In the genomic region with DNA sequence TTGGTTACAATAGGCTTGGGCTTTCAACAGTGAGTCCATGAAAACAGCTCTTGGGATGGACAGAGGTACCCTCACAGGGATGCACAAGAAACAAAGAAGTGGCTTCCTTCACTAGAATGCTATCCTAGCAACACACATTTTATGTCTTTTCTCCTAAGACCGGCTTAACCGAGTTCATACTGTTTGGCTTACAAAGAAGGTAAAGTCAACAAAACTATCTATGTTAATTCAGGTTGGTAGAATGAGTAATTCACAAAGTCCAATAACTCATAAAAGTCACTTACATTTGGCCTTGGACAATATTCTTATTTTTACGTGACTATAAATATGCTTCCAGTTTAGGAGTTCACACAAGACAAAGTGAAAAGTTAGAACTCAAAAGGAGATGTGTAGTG, we compare ENCODE assay signal across 22 cellular contexts. TPM values are rescaled to one million over a fixed set of nuclear protein-coding genes. Genes with fewer than 3 reads are reported as not detected.
DNase-seq lines count a peak whose midpoint lies in the region; ATAC-seq, FAIRE-seq and TF ChIP-seq lines count a peak whose summit lies in the region.
"Had no signal": no experiment of that assay in that cellular context is flagged by ENCODE, and none has a peak within 500 bp of the region (broad histone marks: within the 10 kb centered on the region; RNA-seq: fewer than 3 reads in every experiment).

No MANE protein-coding gene starts in this region.

- H3K9me3 ChIP-seq in heart left ventricle (no peaks in the 10 kb centered on the region), endothelial cell of umbilical vein (replicated peaks; ENCODE audit: control insufficient read depth, insufficient read depth, low read length) (no peaks in the 10 kb centered on the region), mucosa of descending colon (no peaks in the 10 kb centered on the region), transverse colon (no peaks in the 10 kb centered on the region), osteoblast (ENCODE audit: low read depth, low read length) (no peaks in the 10 kb centered on the region)
- H3K9me3 ChIP-seq: BE2C had no signal

- H3K9ac ChIP-seq in endothelial cell of umbilical vein (replicated peaks; ENCODE audit: extremely low read depth, insufficient read depth, low read length) = peak overlapping the region; percentile 77

- POLR2A ChIA-PET in endothelial cell of umbilical vein (lab: Charles Lee) = no interaction called here

- no peak overlapping the region for H3K4me3 ChIP-seq in heart left ventricle
- peak overlapping the region in 1 of 3 experiments; percentile 32 for H3K4me3 ChIP-seq in endothelial cell of umbilical vein (replicated peaks in 1 of 3; ENCODE audit: insufficient read depth in 1 of 3, low read depth in 1 of 3, low read length in 3 of 3)
- H3K4me3 ChIP-seq in mucosa of descending colon = no peak overlapping the region
- H3K4me3 ChIP-seq in transverse colon = no peak overlapping the region
- no peak overlapping the region for H3K4me3 ChIP-seq in osteoblast (ENCODE audit: insufficient read depth, low read length)

- WGBS in heart left ventricle, 4 donors = 73 to 79% (median 74%) methylated on average over 3 of the region's 3 CpGs
- 38 to 54% methylated on average over 3 of the region's 3 CpGs for WGBS in transverse colon (ENCODE audit: low coverage in 1 of 2), 2 donors

- no peak for TF ChIP-seq EP300 in transverse colon (IDR thresholded peaks at IDR 0.05; ENCODE audit: low read depth)

- CTCF ChIA-PET in endothelial cell of umbilical vein (lab: Charles Lee) = interaction anchor here (1.1 to 2.2 kb wide), 3 partner anchors 10 to 48 kb away, joined by 4 to 6 read pairs (median 4); no protein-coding TSS in a partner anchor

- TF ChIP-seq CTCF in heart left ventricle (IDR thresholded peaks at IDR 0.05) (no peak), endothelial cell of umbilical vein (IDR thresholded peaks at IDR 0.05; ENCODE audit: extremely low read depth in 1 of 2, insufficient read depth in 1 of 2, low read depth in 1 of 2, low read length in 2 of 2) (no peak), mucosa of descending colon (IDR thresholded peaks at IDR 0.05) (no peak), transverse colon (IDR thresholded peaks at IDR 0.05) (no peak), osteoblast (IDR thresholded peaks at IDR 0.05; ENCODE audit: extremely low read depth, low read depth, low read length) (no peak)

- in situ Hi-C loops in transverse colon (cut with MboI; ENCODE audit: low pct_ligation_motif_present in 1 of 4, low pct_unique_long_range_greater_than_20kb in 1 of 4, low sequenced_read_pairs in 3 of 4) = no loop called here

- no peak for ATAC-seq in heart left ventricle
- ATAC-seq in Right ventricle myocardium inferior = no peak
- ATAC-seq in mucosa of descending colon = peak; percentile 81
- no peak for ATAC-seq in sciatic nerve
- no peak for ATAC-seq in GM18502 (IDR thresholded peaks at IDR 0.05; ENCODE audit: poor library complexity, unreplicated experiment)
- ATAC-seq: effector memory CD8-positive, alpha-beta T cell; T-cell had no signal

- TF ChIP-seq POLR2A in heart left ventricle (IDR thresholded peaks at IDR 0.05) = no peak
- no peak for TF ChIP-seq POLR2A in endothelial cell of umbilical vein (IDR thresholded peaks at IDR 0.05; ENCODE audit: low read depth, low read length)
- no peak for TF ChIP-seq POLR2A in transverse colon (IDR thresholded peaks at IDR 0.05)

- H3K27ac ChIP-seq in heart left ventricle (peak overlapping the region in 9 of 12 donors; percentile 6 to 51 (median 32)), endothelial cell of umbilical vein (ENCODE audit: insufficient read depth, low read depth, low read length) (peak overlapping the region; percentile 100), transverse colon (peak overlapping the region; percentile 23 to 76 (median 66)), osteoblast (ENCODE audit: low read depth, low read length) (no peak overlapping the region)

- H3K4me1 ChIP-seq in heart left ventricle = peaks cover 2 to 72% (median 28%) of the 10 kb centered on the region in 12 donors
- H3K4me1 ChIP-seq in endothelial cell of umbilical vein (ENCODE audit: control insufficient read depth, extremely low read depth, insufficient read depth, low read length) = peaks cover 98% of the 10 kb centered on the region
- H3K4me1 ChIP-seq in mucosa of descending colon (ENCODE audit: low read depth) = peaks cover 13% of the 10 kb centered on the region
- H3K4me1 ChIP-seq in transverse colon = peaks cover 4 to 23% (median 18%) of the 10 kb centered on the region in 4 donors
- H3K4me1 ChIP-seq in osteoblast (ENCODE audit: insufficient read depth, low read length) = peaks cover 5% of the 10 kb centered on the region
- H3K4me1 ChIP-seq: BE2C had no signal

- FAIRE-seq in endothelial cell of umbilical vein (lab: Jason Lieb, UNC) = no peak

- DNase-seq in heart left ventricle = no peak
- DNase-seq in Right ventricle myocardium inferior (ENCODE audit: missing footprints) = no peak
- DNase-seq in endothelial cell of umbilical vein (ENCODE audit: low read depth, low spot score) = no peak
- no peak for DNase-seq in mucosa of descending colon
- no peak for DNase-seq in transverse colon
- no peak for DNase-seq in sciatic nerve (ENCODE audit: low spot score)
- DNase-seq in osteoblast (ENCODE audit: insufficient read length, low spot score, missing footprints) = no peak
- DNase-seq: activated CD4-positive, alpha-beta T cell treated with anti-CD3 and anti-CD28 coated beads, Interleukin-2, amount 50 U/mL, for 1 hour; activated CD8-positive, alpha-beta memory T cell treated with anti-CD3 and anti-CD28 coated beads, Interleukin-2, amount 50 U/mL, for 4 hours; activated effector memory CD4-positive, alpha-beta T cell treated with Interleukin-2 at 50 U/mL for 16 hours; BE2C; Calu3; caudate nucleus; effector memory CD8-positive, alpha-beta T cell; EL; NCI-H1105; NCI-H2081 treated with DMSO at 0.1 percent for 48 hours; NCI-H510A; nucleus accumbens; stimulated activated CD4-positive, alpha-beta T cell treated with anti-CD3 and anti-CD28 coated beads, Interleukin-2, amount 100 ng/mL, for 24 hours; T-cell had no signal

- no peak overlapping the region for H2AFZ ChIP-seq in endothelial cell of umbilical vein (ENCODE audit: low read depth, low read length)
- H2AFZ ChIP-seq in osteoblast (ENCODE audit: low read length) = no peak overlapping the region

- H3K9me1 ChIP-seq in endothelial cell of umbilical vein (replicated peaks; ENCODE audit: control insufficient read depth, extremely low read depth, insufficient read depth, low read length) = no peaks in the 10 kb centered on the region

- TSS peak; percentile 20 for BruUV-seq in endothelial cell of umbilical vein (replicated peaks; lab: Mats Ljungman, UMichigan)

- H4K20me1 ChIP-seq in endothelial cell of umbilical vein (replicated peaks; ENCODE audit: control insufficient read depth, extremely low read depth, insufficient read depth, low read length) (peaks cover 3% of the 10 kb centered on the region), osteoblast (ENCODE audit: insufficient read depth, low read length) (no peaks in the 10 kb centered on the region)

- H3K36me3 ChIP-seq in heart left ventricle = no peaks in the 10 kb centered on the region
- peaks cover 0 to 10% of the 10 kb centered on the region in 2 experiments for H3K36me3 ChIP-seq in endothelial cell of umbilical vein (ENCODE audit: control insufficient read depth in 2 of 2, extremely low read depth in 1 of 2, insufficient read depth in 2 of 2, low read length in 2 of 2)
- H3K36me3 ChIP-seq in mucosa of descending colon (ENCODE audit: low read depth) = no peaks in the 10 kb centered on the region
- no peaks in the 10 kb centered on the region for H3K36me3 ChIP-seq in transverse colon
- H3K36me3 ChIP-seq in osteoblast (ENCODE audit: insufficient read depth, low read length) = no peaks in the 10 kb centered on the region
- H3K36me3 ChIP-seq: BE2C had no signal

- H3K79me2 ChIP-seq in endothelial cell of umbilical vein (ENCODE audit: control insufficient read depth, insufficient read depth, low read length) (peaks cover 99% of the 10 kb centered on the region), osteoblast (ENCODE audit: insufficient read depth, low read length) (no peaks in the 10 kb centered on the region)

- intact Hi-C loops in heart left ventricle (cut with DNase I) = no loop called here
- intact Hi-C loops in Right ventricle myocardium inferior (cut with DNase I) = no loop called here
- intact Hi-C loops in endothelial cell of umbilical vein (cut with micrococcal nuclease) = loop anchor here (2.0 kb wide), 1 partner anchor 100 kb away; no protein-coding TSS in a partner anchor
- intact Hi-C loops in mucosa of descending colon (cut with DNase I, micrococcal nuclease) = no loop called here
- intact Hi-C loops in transverse colon (cut with DNase I; ENCODE audit: low total_unique reads) = no loop called here
- intact Hi-C loops in sciatic nerve (cut with DNase I) = no loop called here

- H3K4me2 ChIP-seq in endothelial cell of umbilical vein (ENCODE audit: insufficient read depth, low read length) (peak overlapping the region; percentile 95), osteoblast (ENCODE audit: insufficient read depth, low read length) (no peak overlapping the region)

- no peaks in the 10 kb centered on the region for H3K27me3 ChIP-seq in heart left ventricle
- no peaks in the 10 kb centered on the region for H3K27me3 ChIP-seq in endothelial cell of umbilical vein (ENCODE audit: control insufficient read depth in 2 of 2, insufficient read depth in 2 of 2, low read length in 2 of 2)
- no peaks in the 10 kb centered on the region for H3K27me3 ChIP-seq in transverse colon
- H3K27me3 ChIP-seq in osteoblast (ENCODE audit: insufficient read depth, low read length) = no peaks in the 10 kb centered on the region
- H3K27me3 ChIP-seq: BE2C had no signal

- dilution Hi-C loops in endothelial cell of umbilical vein (cut with MboI; ENCODE audit: extremely low pct_ligation_motif_present, low sequenced_read_pairs) = no loop called here

TF ChIP-seq in endothelial cell of umbilical vein, 7 proteins besides CTCF, POLR2A, EP300 and RAD21 (continues in another document):
- no peak for TF ChIP-seq EZH2 (IDR thresholded peaks at IDR 0.05; ENCODE audit: borderline replicate concordance, low read depth, low read length, severe bottlenecking)

RNA-seq across cellular contexts. Expression of a gene that starts 9.0 kb away (rescaled TPM):
- 10 to 100 TPM; 11.6 to 37.9 (median 15.8) TPM for total RNA-seq in heart left ventricle
- 10 to 100 TPM in 1 of 2 donors, 1 to 10 TPM in 1; 5.9 to 11.7 TPM for polyA plus RNA-seq in heart left ventricle
- total RNA-seq in Right ventricle myocardium inferior = 18.1 TPM
- total RNA-seq in endothelial cell of umbilical vein = 210 and 223 TPM in 2 replicates
- polyA plus RNA-seq in endothelial cell of umbilical vein = 173 and 202 TPM in 2 replicates
- polyA plus RNA-seq in endothelial cell of umbilical vein (2011; cell fraction: cytosol; rRNA removed) = 102 and 124 TPM in 2 replicates
- 226 and 271 TPM in 2 replicates for polyA plus RNA-seq in endothelial cell of umbilical vein (2011; cell fraction: nucleus; rRNA removed)
- polyA plus RNA-seq in endothelial cell of umbilical vein (2012) = 146 and 167 TPM in 2 replicates
- polyA minus RNA-seq in endothelial cell of umbilical vein = 250 and 253 TPM in 2 replicates
- polyA minus RNA-seq in endothelial cell of umbilical vein (2011; cell fraction: cytosol; rRNA and poly(A)+ RNA removed) = not detected
- polyA minus RNA-seq in endothelial cell of umbilical vein (2011; cell fraction: nucleus; rRNA and poly(A)+ RNA removed) = 356 and 482 TPM in 2 replicates
- total RNA-seq in mucosa of descending colon = 1 to 10 TPM; 4.0 to 8.4 (median 4.3) TPM
- total RNA-seq in transverse colon = 1 to 10 TPM; 1.5 to 8.6 (median 3.7) TPM
- total RNA-seq in sciatic nerve = 41.6 TPM
- 0.29 and 1.1 TPM in 2 replicates for total RNA-seq in osteoblast
- total RNA-seq: Calu3 had no signal
